Comparison of ENCODE assay signal across 17 cellular contexts in genomic region chr7:105218939-105219770, GRCh38.
DNase-seq lines count a peak whose midpoint lies in the region; ATAC-seq, FAIRE-seq and TF ChIP-seq lines count a peak whose summit lies in the region.
"Had no signal": no experiment of that assay in that cellular context is flagged by ENCODE, and none has a peak within 500 bp of the region (broad histone marks: within the 10 kb centered on the region; RNA-seq: fewer than 3 reads in every experiment).

No MANE protein-coding gene starts in this region.

- no peaks in the 10 kb centered on the region for H3K9me3 ChIP-seq in PC-9 (ENCODE audit: insufficient read depth, low read depth)
- no peaks in the 10 kb centered on the region for H3K9me3 ChIP-seq in psoas muscle
- no peaks in the 10 kb centered on the region for H3K9me3 ChIP-seq in ascending aorta
- H3K9me3 ChIP-seq in thyroid gland = no peaks in the 10 kb centered on the region
- H3K9me3 ChIP-seq: right lobe of liver had no signal

- intact Hi-C loops in PC-9 (cut with micrococcal nuclease; ENCODE audit: unreplicated experiment) (loop anchor here (5.0 kb wide), 1 partner anchor 48 kb away; no protein-coding TSS in a partner anchor), psoas muscle (cut with DNase I) (loop anchor here in 1 of 2 donors (5.0 kb wide), 1 partner anchor 53 kb away; no protein-coding TSS in a partner anchor), ascending aorta (cut with DNase I) (no loop called here), thyroid gland (cut with DNase I) (no loop called here)

- H3K79me2 ChIP-seq in PC-9 (ENCODE audit: low read depth) = peaks cover 72% of the 10 kb centered on the region

- TF ChIP-seq CTCF in PC-9 (conservative IDR thresholded peaks at IDR 0.05) = no peak
- no peak for TF ChIP-seq CTCF in fibroblast of mammary gland (conservative IDR thresholded peaks at IDR 0.05; ENCODE audit: control insufficient read depth, insufficient read depth, low read depth, low read length)
- no peak for TF ChIP-seq CTCF in psoas muscle (IDR thresholded peaks at IDR 0.05)
- TF ChIP-seq CTCF in ascending aorta (IDR thresholded peaks at IDR 0.05) = no peak
- TF ChIP-seq CTCF in thyroid gland (IDR thresholded peaks at IDR 0.05) = no peak

- H3K36me3 ChIP-seq in PC-9 (ENCODE audit: low read depth) (no peaks in the 10 kb centered on the region), psoas muscle (ENCODE audit: insufficient read depth in 1 of 2, low read depth in 1 of 2) (no peaks in the 10 kb centered on the region), ascending aorta (no peaks in the 10 kb centered on the region), thyroid gland (no peaks in the 10 kb centered on the region)
- H3K36me3 ChIP-seq: right lobe of liver had no signal

- peak in 3 of 4 donors; percentile 55 to 63 (median 62) for ATAC-seq in psoas muscle
- ATAC-seq: activated CD4-positive, alpha-beta T cell treated with anti-CD3 and anti-CD28 coated beads for 36 hours; right lobe of liver had no signal

- no peaks in the 10 kb centered on the region for H3K9me2 ChIP-seq in PC-9 (ENCODE audit: insufficient read depth)

- 87 to 94% (median 90%) methylated on average over 11 of the region's 11 CpGs for WGBS in psoas muscle, 3 donors
- WGBS in thyroid gland, 2 donors = 94 to 97% methylated on average over 11 of the region's 11 CpGs

- peak overlapping the region; percentile 80 for H3K27ac ChIP-seq in PC-9
- H3K27ac ChIP-seq in psoas muscle = peak overlapping the region; percentile 47
- no peak overlapping the region for H3K27ac ChIP-seq in ascending aorta
- no peak overlapping the region for H3K27ac ChIP-seq in thyroid gland
- H3K27ac ChIP-seq: right lobe of liver had no signal

- peak; percentile 37 for FAIRE-seq in GM19239 (lab: Jason Lieb, UNC)

- H3K4me1 ChIP-seq in PC-9 (replicated peaks; ENCODE audit: insufficient read depth) (peaks cover 41% of the 10 kb centered on the region), psoas muscle (peaks cover 44% of the 10 kb centered on the region), ascending aorta (no peaks in the 10 kb centered on the region), thyroid gland (peaks cover 0 to 7% of the 10 kb centered on the region in 2 donors)
- H3K4me1 ChIP-seq: right lobe of liver had no signal

- no peak overlapping the region for H2AFZ ChIP-seq in PC-9

- CTCF ChIA-PET in PC-9 (lab: Charles Lee) = no interaction called here

- DNase-seq in GM19239 (ENCODE audit: insufficient read length, low spot score) (no peak), PC-9 (no peak), fibroblast of mammary gland (ENCODE audit: low read depth) (peak; percentile 71), psoas muscle (no peak), medulla oblongata (ENCODE audit: extremely low spot score) (no peak), ascending aorta (ENCODE audit: low spot score in 2 of 2) (no peak), thyroid gland (no peak)
- DNase-seq in effector CD4-positive, alpha-beta T cell = no peak
- DNase-seq: activated CD4-positive, alpha-beta T cell treated with anti-CD3 and anti-CD28 coated beads for 36 hours; activated CD8-positive, alpha-beta memory T cell treated with anti-CD3 and anti-CD28 coated beads, Interleukin-2, amount 50 U/mL, for 4 hours; activated naive CD4-positive, alpha-beta T cell treated with anti-CD3 and anti-CD28 coated beads for 36 hours; DMS 273 treated with DMSO at 0.1 percent for 48 hours; H7; immature natural killer cell; NCI-H187 treated with DMSO at 0.1 percent for 48 hours; right lobe of liver; stimulated activated CD4-positive, alpha-beta T cell treated with anti-CD3 and anti-CD28 coated beads, Interleukin-2, amount 100 ng/mL, for 48 hours had no signal

- H3K27me3 ChIP-seq in PC-9 (ENCODE audit: insufficient read depth, low read depth) (no peaks in the 10 kb centered on the region), psoas muscle (ENCODE audit: insufficient read depth in 3 of 3, low read length in 2 of 3) (no peaks in the 10 kb centered on the region), ascending aorta (no peaks in the 10 kb centered on the region), thyroid gland (no peaks in the 10 kb centered on the region)
- H3K27me3 ChIP-seq: right lobe of liver had no signal

- H3F3A ChIP-seq in PC-9 (ENCODE audit: insufficient read depth, low read depth) = peaks cover 24% of the 10 kb centered on the region

- TF ChIP-seq POLR2A in thyroid gland (IDR thresholded peaks at IDR 0.05) = no peak

- H3K4me3 ChIP-seq in PC-9 (no peak overlapping the region), fibroblast of mammary gland (ENCODE audit: control insufficient read depth, low read depth, low read length) (no peak overlapping the region), psoas muscle (no peak overlapping the region), ascending aorta (no peak overlapping the region), thyroid gland (replicated peaks in 1 of 3) (no peak overlapping the region)
- H3K4me3 ChIP-seq: right lobe of liver had no signal

- POLR2A ChIA-PET in PC-9 (lab: Charles Lee; ENCODE audit: unreplicated experiment) = interaction anchor here (0.5 to 0.6 kb wide), 2 partner anchors 162 to 1997 kb away, joined by 4 to 7 read pairs; no protein-coding TSS in a partner anchor

- peak overlapping the region; percentile 72 for H3K4me2 ChIP-seq in PC-9

- no peaks in the 10 kb centered on the region for H4K20me1 ChIP-seq in PC-9 (ENCODE audit: insufficient read depth)

- TSS peak; percentile 15 for BruUV-seq in PC-9 (replicated peaks; lab: Mats Ljungman, UMichigan)

Comparison
In these comparisons a context has a peak if more than half of its experiments do, and no peak if none do; other contexts are left out.
1. H3K27ac ChIP-seq: peak in PC-9 (single experiment) and psoas muscle (single experiment); none in ascending aorta (0 of 2) and thyroid gland (0 of 3).